In genomic region chr16:25367773-25368172, GRCh38 we compare ENCODE assay signal across 36 cellular contexts.
"Had no signal": no experiment of that assay in that cellular context is flagged by ENCODE, and none has a peak within 500 bp of the region (broad histone marks: within the 10 kb centered on the region; RNA-seq: fewer than 3 reads in every experiment).

No MANE protein-coding gene starts in this region.

- H3K27me3 Mint-ChIP-seq: activated CD4-positive, alpha-beta T cell treated with anti-CD3 and anti-CD28 coated beads, Interleukin-2, amount 10 ng/mL, durations not matched to agents 24 days and 14 days; activated CD8-positive, alpha-beta T cell treated with anti-CD3 and anti-CD28 coated beads for 36 hours; activated naive CD8-positive, alpha-beta T cell treated with anti-CD3 and anti-CD28 coated beads for 36 hours had no signal

- H3K27ac Mint-ChIP-seq: activated B cell treated with CpG ODN at 0.5 μM for 24 hours; activated CD4-positive, alpha-beta memory T cell treated with anti-CD3 and anti-CD28 coated beads for 36 hours; activated CD4-positive, alpha-beta T cell treated with anti-CD3 and anti-CD28 coated beads, Interleukin-2, amount 10 ng/mL, durations not matched to agents 24 days and 14 days; activated CD8-positive, alpha-beta T cell treated with anti-CD3 and anti-CD28 coated beads for 36 hours; activated naive CD4-positive, alpha-beta T cell treated with anti-CD3 and anti-CD28 coated beads for 36 hours; activated naive CD4-positive, alpha-beta T cell treated with anti-CD3 and anti-CD28 coated beads, Interleukin-2, amount 50 U/mL, for 72 hours; activated naive CD8-positive, alpha-beta T cell treated with anti-CD3 and anti-CD28 coated beads for 36 hours; activated T-cell treated with anti-CD3 and anti-CD28 coated beads, Interleukin-2, amount 50 U/mL, for 72 hours; activated T-helper 1 cell treated with anti-CD3 and anti-CD28 coated beads, Interleukin-12 subunit alpha, Interleukin-12 subunit beta, Interleukin-2, Interleukin-4 antibody, amounts not matched to agents 30 ng/mL and 10 ng/mL and 1 ng/mL, durations not matched to agents 14 hours and 24 hours and 36 hours; activated T-helper 17 cell treated with anti-CD3 and anti-CD28 coated beads, Interleukin-2, amount 50 U/mL, for 72 hours; T-helper 1 cell treated with Interleukin-12 subunit alpha and Interleukin-12 subunit beta and Interleukin-4 antibody, amounts not matched to agents 30 μg/mL and 1 μg/mL, for 36 hours; T-helper 2 cell treated with Interferon-gamma antibody and Interleukin-4, amounts not matched to agents 5 μg/mL and 100 μg/mL, for 36 hours had no signal

- H3K27me3 ChIP-seq: adrenal gland, brain microvascular endothelial cell, breast epithelium had no signal

- H3K4me3 ChIP-seq: adrenal gland, body of pancreas, breast epithelium had no signal

- DNase-seq: activated B cell treated with CpG ODN at 0.5 μM for 24 hours; activated CD4-positive, alpha-beta memory T cell treated with anti-CD3 and anti-CD28 coated beads for 36 hours; activated CD4-positive, alpha-beta T cell treated with anti-CD3 and anti-CD28 coated beads for 4 hours; activated CD4-positive, alpha-beta T cell treated with anti-CD3 and anti-CD28 coated beads, Interleukin-2, amount 10 ng/mL, durations not matched to agents 24 days and 14 days; activated CD4-positive, alpha-beta T cell treated with anti-CD3 and anti-CD28 coated beads, Interleukin-2, amount 50 U/mL, for 1 hour; activated CD4-positive, alpha-beta T cell treated with anti-CD3 and anti-CD28 coated beads, Interleukin-2, amount 50 U/mL, for 4 hours; activated CD4-positive, CD25-positive, alpha-beta regulatory T cell treated with anti-CD3 and anti-CD28 coated beads, Interleukin-2, amount 50 U/mL, for 72 hours; activated CD8-positive, alpha-beta memory T cell treated with anti-CD3 and anti-CD28 coated beads, Interleukin-2, amount 50 U/mL, for 4 hours; activated CD8-positive, alpha-beta T cell treated with anti-CD3 and anti-CD28 coated beads for 36 hours; activated effector memory CD4-positive, alpha-beta T cell treated with anti-CD3 and anti-CD28 coated beads, Interleukin-2, amount 50 U/mL, for 16 hours; activated gamma-delta T cell treated with Interleukin-2 at 50 U/mL for 16 hours; activated naive CD4-positive, alpha-beta T cell; activated naive CD4-positive, alpha-beta T cell treated with anti-CD3 and anti-CD28 coated beads for 36 hours; activated naive CD4-positive, alpha-beta T cell treated with anti-CD3 and anti-CD28 coated beads, Interleukin-2, amount 50 U/mL, for 16 hours; activated naive CD8-positive, alpha-beta T cell treated with anti-CD3 and anti-CD28 coated beads for 36 hours; activated T-cell treated with anti-CD3 and anti-CD28 coated beads for 4 hours; activated T-cell treated with anti-CD3 and anti-CD28 coated beads, Interleukin-2, amount 50 U/mL, for 1 hour; activated T-cell treated with anti-CD3 and anti-CD28 coated beads, Interleukin-2, amount 50 U/mL, for 4 hours; activated T-cell treated with anti-CD3 and anti-CD28 coated beads, Interleukin-2, amount 50 U/mL, for 72 hours; adrenal gland; amniotic stem cell; aorta; body of pancreas; brain microvascular endothelial cell; central memory CD4-positive, alpha-beta T cell; T-helper 2 cell; T-helper 9 cell had no signal

- ATAC-seq: activated CD8-positive, alpha-beta T cell treated with anti-CD3 and anti-CD28 coated beads for 36 hours; activated naive CD4-positive, alpha-beta T cell treated with anti-CD3 and anti-CD28 coated beads, Interleukin-2, amount 50 U/mL, for 72 hours; activated T-cell treated with anti-CD3 and anti-CD28 coated beads, Interleukin-2, amount 50 U/mL, for 4 hours; activated T-cell treated with anti-CD3 and anti-CD28 coated beads, Interleukin-2, amount 50 U/mL, for 72 hours; activated T-helper 17 cell treated with anti-CD3 and anti-CD28 coated beads, Interleukin-2, amount 50 U/mL, for 72 hours; body of pancreas had no signal

- H3K9me3 ChIP-seq: adrenal gland, body of pancreas, breast epithelium had no signal

- H3K4me3 Mint-ChIP-seq: activated B cell treated with CpG ODN at 0.5 μM for 24 hours; activated CD4-positive, alpha-beta memory T cell treated with anti-CD3 and anti-CD28 coated beads for 36 hours; activated CD4-positive, alpha-beta T cell treated with anti-CD3 and anti-CD28 coated beads, Interleukin-2, amount 10 ng/mL, durations not matched to agents 24 days and 14 days; activated CD8-positive, alpha-beta T cell treated with anti-CD3 and anti-CD28 coated beads for 36 hours; activated naive CD4-positive, alpha-beta T cell treated with anti-CD3 and anti-CD28 coated beads for 36 hours; activated naive CD8-positive, alpha-beta T cell treated with anti-CD3 and anti-CD28 coated beads for 36 hours; activated T-cell treated with anti-CD3 and anti-CD28 coated beads, Interleukin-2, amount 50 U/mL, for 4 hours; activated T-cell treated with anti-CD3 and anti-CD28 coated beads, Interleukin-2, amount 50 U/mL, for 72 hours; activated T-helper 1 cell treated with anti-CD3 and anti-CD28 coated beads, Interleukin-12 subunit alpha, Interleukin-12 subunit beta, Interleukin-2, Interleukin-4 antibody, amounts not matched to agents 30 ng/mL and 10 ng/mL and 1 ng/mL, durations not matched to agents 14 hours and 24 hours and 36 hours; activated T-helper 17 cell treated with anti-CD3 and anti-CD28 coated beads, Interleukin-2, amount 50 U/mL, for 72 hours; T-helper 1 cell treated with Interleukin-12 subunit alpha and Interleukin-12 subunit beta and Interleukin-4 antibody, amounts not matched to agents 30 μg/mL and 1 μg/mL, for 36 hours; T-helper 2 cell treated with Interferon-gamma antibody and Interleukin-4, amounts not matched to agents 5 μg/mL and 100 μg/mL, for 36 hours had no signal

- H3K36me3 Mint-ChIP-seq: activated CD4-positive, alpha-beta memory T cell treated with anti-CD3 and anti-CD28 coated beads for 36 hours; activated naive CD8-positive, alpha-beta T cell treated with anti-CD3 and anti-CD28 coated beads for 36 hours had no signal

- FAIRE-seq: astrocyte, TTC549 had no signal

- H3K4me1 Mint-ChIP-seq: activated B cell treated with CpG ODN at 0.5 μM for 24 hours; activated CD4-positive, alpha-beta T cell treated with anti-CD3 and anti-CD28 coated beads, Interleukin-2, amount 10 ng/mL, durations not matched to agents 24 days and 14 days; activated naive CD8-positive, alpha-beta T cell treated with anti-CD3 and anti-CD28 coated beads for 36 hours; activated T-helper 17 cell treated with anti-CD3 and anti-CD28 coated beads, Interleukin-2, amount 50 U/mL, for 72 hours had no signal

- H3K36me3 ChIP-seq: adrenal gland, brain microvascular endothelial cell, breast epithelium had no signal

- H3K9me3 Mint-ChIP-seq: activated CD4-positive, alpha-beta memory T cell treated with anti-CD3 and anti-CD28 coated beads for 36 hours; activated CD4-positive, alpha-beta T cell treated with anti-CD3 and anti-CD28 coated beads, Interleukin-2, amount 10 ng/mL, durations not matched to agents 24 days and 14 days; activated CD8-positive, alpha-beta T cell treated with anti-CD3 and anti-CD28 coated beads for 36 hours; activated naive CD8-positive, alpha-beta T cell treated with anti-CD3 and anti-CD28 coated beads for 36 hours; activated T-cell treated with anti-CD3 and anti-CD28 coated beads, Interleukin-2, amount 50 U/mL, for 72 hours; activated T-helper 1 cell treated with anti-CD3 and anti-CD28 coated beads, Interleukin-12 subunit alpha, Interleukin-12 subunit beta, Interleukin-2, Interleukin-4 antibody, amounts not matched to agents 30 ng/mL and 10 ng/mL and 1 ng/mL, durations not matched to agents 14 hours and 24 hours and 36 hours; T-helper 1 cell treated with Interleukin-12 subunit alpha and Interleukin-12 subunit beta and Interleukin-4 antibody, amounts not matched to agents 30 μg/mL and 1 μg/mL, for 36 hours; T-helper 2 cell treated with Interferon-gamma antibody and Interleukin-4, amounts not matched to agents 5 μg/mL and 100 μg/mL, for 36 hours had no signal

- H3K27ac ChIP-seq: adrenal gland, body of pancreas, brain microvascular endothelial cell, breast epithelium, VCaP had no signal

- H3K4me1 ChIP-seq: adrenal gland, body of pancreas, breast epithelium had no signal
